Comparison of ENCODE assay signal across 1 cellular context in genomic region chr9:87395804-87396458, GRCh38.
TF ChIP-seq lines count a peak whose summit lies in the region.

No MANE protein-coding gene starts in this region.

TF ChIP-seq in H1, 55 proteins besides CTCF, POLR2A, EP300 and RAD21:
- TF ChIP-seq, protein P1, sequence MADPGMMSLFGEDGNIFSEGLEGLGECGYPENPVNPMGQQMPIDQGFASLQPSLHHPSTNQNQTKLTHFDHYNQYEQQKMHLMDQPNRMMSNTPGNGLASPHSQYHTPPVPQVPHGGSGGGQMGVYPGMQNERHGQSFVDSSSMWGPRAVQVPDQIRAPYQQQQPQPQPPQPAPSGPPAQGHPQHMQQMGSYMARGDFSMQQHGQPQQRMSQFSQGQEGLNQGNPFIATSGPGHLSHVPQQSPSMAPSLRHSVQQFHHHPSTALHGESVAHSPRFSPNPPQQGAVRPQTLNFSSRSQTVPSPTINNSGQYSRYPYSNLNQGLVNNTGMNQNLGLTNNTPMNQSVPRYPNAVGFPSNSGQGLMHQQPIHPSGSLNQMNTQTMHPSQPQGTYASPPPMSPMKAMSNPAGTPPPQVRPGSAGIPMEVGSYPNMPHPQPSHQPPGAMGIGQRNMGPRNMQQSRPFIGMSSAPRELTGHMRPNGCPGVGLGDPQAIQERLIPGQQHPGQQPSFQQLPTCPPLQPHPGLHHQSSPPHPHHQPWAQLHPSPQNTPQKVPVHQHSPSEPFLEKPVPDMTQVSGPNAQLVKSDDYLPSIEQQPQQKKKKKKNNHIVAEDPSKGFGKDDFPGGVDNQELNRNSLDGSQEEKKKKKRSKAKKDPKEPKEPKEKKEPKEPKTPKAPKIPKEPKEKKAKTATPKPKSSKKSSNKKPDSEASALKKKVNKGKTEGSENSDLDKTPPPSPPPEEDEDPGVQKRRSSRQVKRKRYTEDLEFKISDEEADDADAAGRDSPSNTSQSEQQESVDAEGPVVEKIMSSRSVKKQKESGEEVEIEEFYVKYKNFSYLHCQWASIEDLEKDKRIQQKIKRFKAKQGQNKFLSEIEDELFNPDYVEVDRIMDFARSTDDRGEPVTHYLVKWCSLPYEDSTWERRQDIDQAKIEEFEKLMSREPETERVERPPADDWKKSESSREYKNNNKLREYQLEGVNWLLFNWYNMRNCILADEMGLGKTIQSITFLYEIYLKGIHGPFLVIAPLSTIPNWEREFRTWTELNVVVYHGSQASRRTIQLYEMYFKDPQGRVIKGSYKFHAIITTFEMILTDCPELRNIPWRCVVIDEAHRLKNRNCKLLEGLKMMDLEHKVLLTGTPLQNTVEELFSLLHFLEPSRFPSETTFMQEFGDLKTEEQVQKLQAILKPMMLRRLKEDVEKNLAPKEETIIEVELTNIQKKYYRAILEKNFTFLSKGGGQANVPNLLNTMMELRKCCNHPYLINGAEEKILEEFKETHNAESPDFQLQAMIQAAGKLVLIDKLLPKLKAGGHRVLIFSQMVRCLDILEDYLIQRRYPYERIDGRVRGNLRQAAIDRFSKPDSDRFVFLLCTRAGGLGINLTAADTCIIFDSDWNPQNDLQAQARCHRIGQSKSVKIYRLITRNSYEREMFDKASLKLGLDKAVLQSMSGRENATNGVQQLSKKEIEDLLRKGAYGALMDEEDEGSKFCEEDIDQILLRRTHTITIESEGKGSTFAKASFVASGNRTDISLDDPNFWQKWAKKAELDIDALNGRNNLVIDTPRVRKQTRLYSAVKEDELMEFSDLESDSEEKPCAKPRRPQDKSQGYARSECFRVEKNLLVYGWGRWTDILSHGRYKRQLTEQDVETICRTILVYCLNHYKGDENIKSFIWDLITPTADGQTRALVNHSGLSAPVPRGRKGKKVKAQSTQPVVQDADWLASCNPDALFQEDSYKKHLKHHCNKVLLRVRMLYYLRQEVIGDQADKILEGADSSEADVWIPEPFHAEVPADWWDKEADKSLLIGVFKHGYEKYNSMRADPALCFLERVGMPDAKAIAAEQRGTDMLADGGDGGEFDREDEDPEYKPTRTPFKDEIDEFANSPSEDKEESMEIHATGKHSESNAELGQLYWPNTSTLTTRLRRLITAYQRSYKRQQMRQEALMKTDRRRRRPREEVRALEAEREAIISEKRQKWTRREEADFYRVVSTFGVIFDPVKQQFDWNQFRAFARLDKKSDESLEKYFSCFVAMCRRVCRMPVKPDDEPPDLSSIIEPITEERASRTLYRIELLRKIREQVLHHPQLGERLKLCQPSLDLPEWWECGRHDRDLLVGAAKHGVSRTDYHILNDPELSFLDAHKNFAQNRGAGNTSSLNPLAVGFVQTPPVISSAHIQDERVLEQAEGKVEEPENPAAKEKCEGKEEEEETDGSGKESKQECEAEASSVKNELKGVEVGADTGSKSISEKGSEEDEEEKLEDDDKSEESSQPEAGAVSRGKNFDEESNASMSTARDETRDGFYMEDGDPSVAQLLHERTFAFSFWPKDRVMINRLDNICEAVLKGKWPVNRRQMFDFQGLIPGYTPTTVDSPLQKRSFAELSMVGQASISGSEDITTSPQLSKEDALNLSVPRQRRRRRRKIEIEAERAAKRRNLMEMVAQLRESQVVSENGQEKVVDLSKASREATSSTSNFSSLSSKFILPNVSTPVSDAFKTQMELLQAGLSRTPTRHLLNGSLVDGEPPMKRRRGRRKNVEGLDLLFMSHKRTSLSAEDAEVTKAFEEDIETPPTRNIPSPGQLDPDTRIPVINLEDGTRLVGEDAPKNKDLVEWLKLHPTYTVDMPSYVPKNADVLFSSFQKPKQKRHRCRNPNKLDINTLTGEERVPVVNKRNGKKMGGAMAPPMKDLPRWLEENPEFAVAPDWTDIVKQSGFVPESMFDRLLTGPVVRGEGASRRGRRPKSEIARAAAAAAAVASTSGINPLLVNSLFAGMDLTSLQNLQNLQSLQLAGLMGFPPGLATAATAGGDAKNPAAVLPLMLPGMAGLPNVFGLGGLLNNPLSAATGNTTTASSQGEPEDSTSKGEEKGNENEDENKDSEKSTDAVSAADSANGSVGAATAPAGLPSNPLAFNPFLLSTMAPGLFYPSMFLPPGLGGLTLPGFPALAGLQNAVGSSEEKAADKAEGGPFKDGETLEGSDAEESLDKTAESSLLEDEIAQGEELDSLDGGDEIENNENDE (IDR thresholded peaks at IDR 0.05; ENCODE audit: insufficient replicate concordance, low read length): no peak
- TF ChIP-seq SP1 (IDR thresholded peaks at IDR 0.05; ENCODE audit: low read depth, low read length) (no peak), TAF1 (IDR thresholded peaks at IDR 0.05; ENCODE audit: low read depth, low read length) (no peak), E2F6 (IDR thresholded peaks at IDR 0.05) (no peak), POU5F1 (IDR thresholded peaks at IDR 0.05; ENCODE audit: low read depth, low read length) (no peak), RXRA (IDR thresholded peaks at IDR 0.05; ENCODE audit: insufficient read depth, low read depth, low read length) (no peak), CHD2 (IDR thresholded peaks at IDR 0.05; ENCODE audit: low read length) (no peak), CTBP2 (IDR thresholded peaks at IDR 0.05; ENCODE audit: borderline replicate concordance, insufficient read depth, insufficient read length, low read length) (no peak), CEBPB (IDR thresholded peaks at IDR 0.05; ENCODE audit: low read depth, low read length) (no peak), ATF3 (IDR thresholded peaks at IDR 0.05; ENCODE audit: insufficient read depth, low read depth, low read length) (no peak), KDM4A (IDR thresholded peaks at IDR 0.05; ENCODE audit: low read depth, low read length, severe bottlenecking) (no peak), TEAD4 (IDR thresholded peaks at IDR 0.05; ENCODE audit: low read depth, low read length) (no peak), BACH1 (IDR thresholded peaks at IDR 0.05; ENCODE audit: low read length) (no peak), GTF2F1 (IDR thresholded peaks at IDR 0.05; ENCODE audit: borderline replicate concordance, low read depth, low read length) (no peak), SP2 (IDR thresholded peaks at IDR 0.05; ENCODE audit: low read length) (no peak)
- TF ChIP-seq, protein P2, sequence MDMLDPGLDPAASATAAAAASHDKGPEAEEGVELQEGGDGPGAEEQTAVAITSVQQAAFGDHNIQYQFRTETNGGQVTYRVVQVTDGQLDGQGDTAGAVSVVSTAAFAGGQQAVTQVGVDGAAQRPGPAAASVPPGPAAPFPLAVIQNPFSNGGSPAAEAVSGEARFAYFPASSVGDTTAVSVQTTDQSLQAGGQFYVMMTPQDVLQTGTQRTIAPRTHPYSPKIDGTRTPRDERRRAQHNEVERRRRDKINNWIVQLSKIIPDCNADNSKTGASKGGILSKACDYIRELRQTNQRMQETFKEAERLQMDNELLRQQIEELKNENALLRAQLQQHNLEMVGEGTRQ (IDR thresholded peaks at IDR 0.05; ENCODE audit: low read length): no peak
